In genomic region chr18:7923105-7923504, GRCh38 we compare ENCODE assay signal across 23 cellular contexts.
DNase-seq lines count a peak whose midpoint lies in the region; ATAC-seq and TF ChIP-seq lines count a peak whose summit lies in the region.
"Had no signal": no experiment of that assay in that cellular context is flagged by ENCODE, and none has a peak within 500 bp of the region (broad histone marks: within the 10 kb centered on the region; RNA-seq: fewer than 3 reads in every experiment).

No MANE protein-coding gene starts in this region.

- no peaks in the 10 kb centered on the region for H3K27me3 ChIP-seq in PC-3 (ENCODE audit: low read length)
- no peaks in the 10 kb centered on the region for H3K27me3 ChIP-seq in osteoblast (ENCODE audit: insufficient read depth, low read length)
- H3K27me3 ChIP-seq: neutrophil, spleen had no signal

- H4K20me1 ChIP-seq in PC-3 (ENCODE audit: low read length) (no peaks in the 10 kb centered on the region), osteoblast (ENCODE audit: insufficient read depth, low read length) (no peaks in the 10 kb centered on the region)

- H3K36me3 ChIP-seq in PC-3 (ENCODE audit: low read depth, low read length) (peaks cover 5% of the 10 kb centered on the region; the same call in 1 of the 2 replicates), osteoblast (ENCODE audit: insufficient read depth, low read length) (no peaks in the 10 kb centered on the region)
- H3K36me3 ChIP-seq: lower lobe of right lung, neutrophil, spleen had no signal

- BruUV-seq in PC-3 (replicated peaks; lab: Mats Ljungman, UMichigan), result no TSS peak

- H3K4me1 ChIP-seq in PC-3 (ENCODE audit: insufficient read depth, low read length) (peaks cover 57% of the 10 kb centered on the region), osteoblast (ENCODE audit: insufficient read depth, low read length) (peaks cover 24% of the 10 kb centered on the region)
- H3K4me1 ChIP-seq: lower lobe of right lung, spleen had no signal

- no peaks in the 10 kb centered on the region for H3K9me2 ChIP-seq in PC-3 (replicated peaks; ENCODE audit: low read length)

- no peak for TF ChIP-seq CTCF in PC-3 (conservative IDR thresholded peaks at IDR 0.05; ENCODE audit: low read depth, low read length)
- no peak for TF ChIP-seq CTCF in osteoblast (IDR thresholded peaks at IDR 0.05; ENCODE audit: extremely low read depth, low read depth, low read length)

- peak; percentile 12; the same call in 1 of the 2 replicates for ATAC-seq in PC-3
- no peak for ATAC-seq in left colon
- ATAC-seq: activated naive CD4-positive, alpha-beta T cell treated with anti-CD3 and anti-CD28 coated beads, Interleukin-2, amount 50 U/mL, for 72 hours; activated T-helper 17 cell treated with anti-CD3 and anti-CD28 coated beads, Interleukin-2, amount 50 U/mL, for 72 hours; Panc1 had no signal

- H3K9ac ChIP-seq in PC-3 (ENCODE audit: low read length), result peak overlapping the region; percentile 92

- intact Hi-C loops in PC-3 (cut with micrococcal nuclease), result loop anchor here (10.0 kb wide), 1 partner anchor 358 kb away; the partner anchor contains the start of gene PTPRM
- intact Hi-C loops in left colon (cut with DNase I, micrococcal nuclease), result no loop called here

- H3K9me3 ChIP-seq in PC-3 (ENCODE audit: low read length) (no peaks in the 10 kb centered on the region), osteoblast (ENCODE audit: low read depth, low read length) (no peaks in the 10 kb centered on the region)
- H3K9me3 ChIP-seq: lower lobe of right lung, neutrophil had no signal

- H3K27ac ChIP-seq in PC-3 (ENCODE audit: low read length) (peak overlapping the region; percentile 99), epithelial cell of prostate (peak overlapping the region; percentile 94), osteoblast (ENCODE audit: low read depth, low read length) (peak overlapping the region; percentile 76)
- H3K27ac ChIP-seq: 22Rv1, lower lobe of right lung, neutrophil, spleen, VCaP had no signal

- DNase-seq in DMS53 (lab: John Stamatoyannopoulos, UW) (peak; percentile 54), DMS53 treated with DMSO at 0.1 percent for 48 hours (lab: John Stamatoyannopoulos, UW; ENCODE audit: unreplicated experiment) (no peak), PC-3 (peak; percentile 9), epithelial cell of prostate (ENCODE audit: low read depth, low spot score) (no peak), osteoblast (ENCODE audit: insufficient read length, low spot score, missing footprints) (no peak), NCI-H2029 treated with DMSO at 0.1 percent for 48 hours (lab: John Stamatoyannopoulos, UW) (no peak), left colon (no peak)
- no peak for DNase-seq in stimulated activated CD4-positive, alpha-beta T cell treated with anti-CD3 and anti-CD28 coated beads, Interleukin-2, amount 100 ng/mL, for 24 hours
- DNase-seq: activated CD4-positive, alpha-beta T cell treated with anti-CD3 and anti-CD28 coated beads, Interleukin-2, amount 10 ng/mL, durations not matched to agents 24 days and 14 days; activated CD8-positive, alpha-beta memory T cell treated with anti-CD3 and anti-CD28 coated beads, Interleukin-2, amount 50 U/mL, for 4 hours; AML-193; CD8-positive, alpha-beta memory T cell; DMS79 treated with DMSO at 0.1 percent for 48 hours; lower lobe of right lung; NCI-H1105 treated with DMSO at 0.1 percent for 48 hours; NCI-H510A; spleen had no signal

- H3K79me2 ChIP-seq in PC-3 (ENCODE audit: low read length) (peaks cover 30% of the 10 kb centered on the region), osteoblast (ENCODE audit: insufficient read depth, low read length) (peaks cover 8% of the 10 kb centered on the region)

- peak overlapping the region; percentile 11; the same call in 1 of the 2 replicates for H3K4me3 ChIP-seq in PC-3 (ENCODE audit: low read length)
- no peak overlapping the region for H3K4me3 ChIP-seq in osteoblast (ENCODE audit: insufficient read depth, low read length)
- H3K4me3 ChIP-seq: lower lobe of right lung, spleen had no signal

- H3K4me2 ChIP-seq in PC-3 (ENCODE audit: low read length) (peak overlapping the region; percentile 80), osteoblast (ENCODE audit: insufficient read depth, low read length) (peak overlapping the region; percentile 71)

- H2AFZ ChIP-seq in PC-3 (ENCODE audit: low read length) (no peak overlapping the region), osteoblast (ENCODE audit: low read length) (no peak overlapping the region)

- POLR2A ChIA-PET in PC-3 (lab: Charles Lee; ENCODE audit: unreplicated experiment), result no interaction called here

- no peaks in the 10 kb centered on the region for H3F3A ChIP-seq in PC-3 (ENCODE audit: low read length, unreplicated experiment)

- CTCF ChIA-PET in PC-3 (lab: Charles Lee), result no interaction called here

Comparison
In these comparisons a context has a peak if more than half of its experiments do, and no peak if none do; other contexts are left out.
1. DNase-seq: peak in DMS53 (single experiment) and PC-3 (single experiment); none in DMS53 treated with DMSO at 0.1 percent for 48 hours (single experiment), epithelial cell of prostate (single experiment), osteoblast (single experiment), NCI-H2029 treated with DMSO at 0.1 percent for 48 hours (single experiment), left colon (0 of 2) and stimulated activated CD4-positive, alpha-beta T cell treated with anti-CD3 and anti-CD28 coated beads, Interleukin-2, amount 100 ng/mL, for 24 hours (0 of 2).
2. Peak in every context shown above with its lines, with median percentiles within 50 percentile points of each other: H3K27ac ChIP-seq.